Comparison of ENCODE assay signal across 8 cellular contexts in genomic region chr2:202831241-202831997, GRCh38. TPM values are rescaled to one million over a fixed set of nuclear protein-coding genes. Genes with fewer than 3 reads are reported as not detected.
DNase-seq lines count a peak whose midpoint lies in the region; ATAC-seq, FAIRE-seq and TF ChIP-seq lines count a peak whose summit lies in the region.

No MANE protein-coding gene starts in this region.

- no peaks in the 10 kb centered on the region for H3K27me3 ChIP-seq in esophagus squamous epithelium

- FAIRE-seq in H54 (lab: Jason Lieb, UNC): peak; percentile 98

- DNase-seq in D341Med (ENCODE audit: low spot score): peak; percentile 59
- DNase-seq in H54 (ENCODE audit: insufficient read length, low spot score): peak; percentile 40
- peak; percentile 2 to 45 for DNase-seq in NCI-H446 (lab: John Stamatoyannopoulos, UW)
- DNase-seq in activated CD4-positive, alpha-beta T cell treated with anti-CD3 and anti-CD28 coated beads, Interleukin-2, amount 50 U/mL, for 4 hours: peak; percentile 22 to 25
- DNase-seq in esophagus squamous epithelium (lab: John Stamatoyannopoulos, UW): no peak
- peak; percentile 35 for DNase-seq in neural crest cell (ENCODE audit: low read depth, low spot score)

- no peaks in the 10 kb centered on the region for H3K27me3 Mint-ChIP-seq in neural crest cell (ENCODE audit: low read depth)

- WGBS in esophagus squamous epithelium, 2 donors: 30 to 35% methylated on average over 3 to 4 of the region's 4 CpGs

- H3K9me3 ChIP-seq in esophagus squamous epithelium: no peaks in the 10 kb centered on the region

- no peak overlapping the region for H3K27ac Mint-ChIP-seq in neural crest cell (ENCODE audit: unreplicated experiment)

- no peak overlapping the region for H3K4me3 ChIP-seq in esophagus squamous epithelium

- no peaks in the 10 kb centered on the region for H3K9me3 Mint-ChIP-seq in neural crest cell

- intact Hi-C loops in esophagus squamous epithelium (cut with DNase I): no loop called here

- no peaks in the 10 kb centered on the region for H3K36me3 Mint-ChIP-seq in neural crest cell (ENCODE audit: low read depth)

- no peak overlapping the region for H3K27ac ChIP-seq in esophagus squamous epithelium

- no peaks in the 10 kb centered on the region for H3K36me3 ChIP-seq in esophagus squamous epithelium

- TF ChIP-seq CTCF in esophagus squamous epithelium (IDR thresholded peaks at IDR 0.05) (peak in 4 of 6 experiments; percentile 36 to 65 (median 42)), neural crest cell (conservative IDR thresholded peaks at IDR 0.05) (peak; percentile 66)

- H3K4me3 Mint-ChIP-seq in neural crest cell: no peak overlapping the region

- H3K4me1 ChIP-seq in esophagus squamous epithelium: peaks cover 0 to 5% (median 0%) of the 10 kb centered on the region in 3 donors

- ATAC-seq in HG03039 (IDR thresholded peaks at IDR 0.05; ENCODE audit: unreplicated experiment): no peak
- no peak for ATAC-seq in GM19351 (IDR thresholded peaks at IDR 0.05; ENCODE audit: unreplicated experiment)

- H3K4me1 Mint-ChIP-seq in neural crest cell: peaks cover 6% of the 10 kb centered on the region

- TF ChIP-seq POLR2A in H54 (IDR thresholded peaks at IDR 0.05; ENCODE audit: low read depth, low read length) (no peak), esophagus squamous epithelium (IDR thresholded peaks at IDR 0.05) (no peak)

RNA-seq across cellular contexts. Expression of gene ICA1L, which starts 40.1 kb away (rescaled TPM):
- total RNA-seq in esophagus squamous epithelium (1 to 10 TPM in 1 of 4 donors, under 1 TPM in 3; 0.53 to 8.0 (median 0.79) TPM), neural crest cell (12.9 and 15.1 TPM in 2 replicates)
